ENCODE assay signal across 7 cellular contexts in the genomic region with DNA sequence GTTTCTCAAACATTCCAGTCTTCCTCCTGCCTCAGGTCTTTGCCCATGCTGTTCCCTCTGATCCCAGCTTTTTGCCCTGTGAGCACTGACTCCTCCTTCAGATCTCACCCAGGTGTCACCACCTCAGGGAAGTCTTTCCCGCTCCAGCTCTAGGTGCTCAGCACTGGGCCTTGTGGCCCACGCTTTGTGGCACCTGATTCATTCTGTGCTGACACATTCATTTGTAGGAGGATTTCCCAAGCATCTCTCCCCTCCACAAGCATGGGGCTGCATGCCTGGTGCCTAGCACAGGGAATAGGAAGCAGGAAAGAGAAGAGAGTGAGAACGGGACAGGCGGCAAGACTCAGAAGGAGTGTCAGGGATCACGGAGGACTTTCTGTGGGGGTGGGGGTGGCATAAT. TPM values are rescaled to one million over a fixed set of nuclear protein-coding genes. Genes with fewer than 3 reads are reported as not detected.
"Had no signal": no experiment of that assay in that cellular context is flagged by ENCODE, and none has a peak within 500 bp of the region (broad histone marks: within the 10 kb centered on the region; RNA-seq: fewer than 3 reads in every experiment).

No MANE protein-coding gene starts in this region.

- H3K27ac ChIP-seq: HL-60 had no signal

- ATAC-seq: HepG2, K562 had no signal

- DNase-seq: IMR-90, KBM-7 had no signal

- H3K4me3 ChIP-seq: K562 had no signal

RNA-seq across cellular contexts. Expression of a gene that starts 17.6 kb away (rescaled TPM):
- total RNA-seq: HepG2, HT-29, HT1080, IMR-90, K562 had no signal
